34 cellular contexts compared by ENCODE assay signal in genomic region chr7:75847707-75848106, GRCh38. TPM values are rescaled to one million over a fixed set of nuclear protein-coding genes. Genes with fewer than 3 reads are reported as not detected.
A peak's percentile ranks its signal among the peaks of the same experiment; 100 is the strongest.
DNase-seq lines count a peak whose midpoint lies in the region; ATAC-seq and TF ChIP-seq lines count a peak whose summit lies in the region.
"Had no signal": no experiment of that assay in that cellular context is flagged by ENCODE, and none has a peak within 500 bp of the region (broad histone marks: within the 10 kb centered on the region; RNA-seq: fewer than 3 reads in every experiment).

No MANE protein-coding gene starts in this region.

- peaks cover 7% of the 10 kb centered on the region for H3K27me3 Mint-ChIP-seq in progenitor cell of endocrine pancreas
- H3K27me3 Mint-ChIP-seq: activated B cell treated with CpG ODN at 0.5 μM for 24 hours; CD4-positive, alpha-beta memory T cell; IgD-negative memory B cell; natural killer cell treated with Interleukin-12 subunit alpha and Interleukin-12 subunit beta and Interleukin-15 and Interleukin-18, amount 100 ng/mL, for 72 hours had no signal

- H3K4me3 Mint-ChIP-seq in progenitor cell of endocrine pancreas (ENCODE audit: low read depth), result no peak overlapping the region
- H3K4me3 Mint-ChIP-seq: activated B cell treated with CpG ODN at 0.5 μM for 24 hours; activated naive CD4-positive, alpha-beta T cell treated with anti-CD3 and anti-CD28 coated beads for 36 hours; activated T-helper 1 cell treated with anti-CD3 and anti-CD28 coated beads, Interleukin-12 subunit alpha, Interleukin-12 subunit beta, Interleukin-2, Interleukin-4 antibody, amounts not matched to agents 30 ng/mL and 10 ng/mL and 1 ng/mL, durations not matched to agents 14 hours and 24 hours and 36 hours; brain; CD4-positive, alpha-beta memory T cell; IgD-negative memory B cell; natural killer cell treated with Interleukin-12 subunit alpha and Interleukin-12 subunit beta and Interleukin-15 and Interleukin-18, amount 100 ng/mL, for 72 hours had no signal

- DNase-seq in SIG-M5 treated with dmso at 0.1 percent for 504 hours (lab: John Stamatoyannopoulos, UW; ENCODE audit: unreplicated experiment) (peak; percentile 43), SIG-M5 (lab: John Stamatoyannopoulos, UW) (no peak), SKM-1 (lab: John Stamatoyannopoulos, UW; ENCODE audit: unreplicated experiment) (peak; percentile 25), left lobe of liver (ENCODE audit: low spot score) (no peak), progenitor cell of endocrine pancreas (ENCODE audit: low spot score, unreplicated experiment) (no peak), T-helper 2 cell (no peak), D341Med (ENCODE audit: low spot score) (no peak), KBM-7 (no peak)
- DNase-seq: activated B cell treated with CpG ODN at 0.5 μM for 24 hours; activated CD4-positive, alpha-beta T cell treated with anti-CD3 and anti-CD28 coated beads, Interleukin-2, amount 50 U/mL, for 48 hours; activated CD8-positive, alpha-beta memory T cell treated with anti-CD3 and anti-CD28 coated beads, Interleukin-2, amount 50 U/mL, for 4 hours; activated naive CD4-positive, alpha-beta T cell treated with anti-CD3 and anti-CD28 coated beads for 36 hours; adrenal gland; CD4-positive, alpha-beta memory T cell; cerebellar nuclear complex; DMS 273 treated with DMSO at 0.1 percent for 48 hours; GOT3; islet precursor cell; NCI-H1436 treated with DMSO at 0.1 percent for 48 hours; NCI-H748 treated with DMSO at 0.1 percent for 48 hours; OCI-M1; right cardiac atrium; stimulated activated CD4-positive, alpha-beta T cell treated with anti-CD3 and anti-CD28 coated beads, Interleukin-2, amount 100 ng/mL, for 48 hours; substantia nigra; T-helper 9 cell had no signal

- no peaks in the 10 kb centered on the region for H3K9me3 Mint-ChIP-seq in progenitor cell of endocrine pancreas (ENCODE audit: low read depth)
- H3K9me3 Mint-ChIP-seq: activated B cell treated with CpG ODN at 0.5 μM for 24 hours; activated naive CD4-positive, alpha-beta T cell treated with anti-CD3 and anti-CD28 coated beads for 36 hours; brain; CD4-positive, alpha-beta memory T cell; IgD-negative memory B cell; natural killer cell treated with Interleukin-12 subunit alpha and Interleukin-12 subunit beta and Interleukin-15 and Interleukin-18, amount 100 ng/mL, for 72 hours had no signal

- peak; percentile 54 for ATAC-seq in left lobe of liver
- ATAC-seq: natural killer cell treated with Interleukin-12 subunit alpha and Interleukin-12 subunit beta and Interleukin-15 and Interleukin-18, amount 100 ng/mL, for 72 hours; right cardiac atrium; SK-N-SH treated with all-trans-retinoic acid at 6 μM for 48 hours had no signal

- H3K36me3 Mint-ChIP-seq in progenitor cell of endocrine pancreas (ENCODE audit: insufficient read depth), result no peaks in the 10 kb centered on the region
- H3K36me3 Mint-ChIP-seq: brain; CD4-positive, alpha-beta memory T cell; natural killer cell treated with Interleukin-12 subunit alpha and Interleukin-12 subunit beta and Interleukin-15 and Interleukin-18, amount 100 ng/mL, for 72 hours had no signal

- TF ChIP-seq CTCF in progenitor cell of endocrine pancreas (IDR thresholded peaks at IDR 0.05; ENCODE audit: unreplicated experiment), result no peak

- H3K27ac Mint-ChIP-seq in progenitor cell of endocrine pancreas, result no peak overlapping the region
- H3K27ac Mint-ChIP-seq: activated B cell treated with CpG ODN at 0.5 μM for 24 hours; activated naive CD4-positive, alpha-beta T cell treated with anti-CD3 and anti-CD28 coated beads for 36 hours; activated T-helper 1 cell treated with anti-CD3 and anti-CD28 coated beads, Interleukin-12 subunit alpha, Interleukin-12 subunit beta, Interleukin-2, Interleukin-4 antibody, amounts not matched to agents 30 ng/mL and 10 ng/mL and 1 ng/mL, durations not matched to agents 14 hours and 24 hours and 36 hours; brain; CD4-positive, alpha-beta memory T cell; IgD-negative memory B cell had no signal

- in situ Hi-C loops in KBM-7 (cut with MboI; ENCODE audit: low pct_unique_long_range_greater_than_20kb, low sequenced_read_pairs), result no loop called here

- H3K4me1 Mint-ChIP-seq in progenitor cell of endocrine pancreas (ENCODE audit: low read depth), result no peaks in the 10 kb centered on the region

RNA-seq across cellular contexts. Expression of gene RHBDD2, which starts 31.1 kb away (rescaled TPM):
- total RNA-seq in left lobe of liver (32.9 TPM), progenitor cell of endocrine pancreas (62.9 and 64.6 TPM in 2 replicates)

RNA-seq across cellular contexts. Expression of gene CCL24, which starts 34.1 kb away (rescaled TPM):
- total RNA-seq in left lobe of liver (0.88 TPM), progenitor cell of endocrine pancreas (not detected in 2 replicates)
- total RNA-seq: activated naive CD4-positive, alpha-beta T cell treated with anti-CD3 and anti-CD28 coated beads for 36 hours; activated T-helper 1 cell treated with anti-CD3 and anti-CD28 coated beads, Interleukin-12 subunit alpha, Interleukin-12 subunit beta, Interleukin-2, Interleukin-4 antibody, amounts not matched to agents 30 ng/mL and 10 ng/mL and 1 ng/mL, durations not matched to agents 14 hours and 24 hours and 36 hours; CD4-positive, alpha-beta memory T cell; endothelial cell of umbilical vein; glomerular endothelial cell; M059J; mononuclear cell; right cardiac atrium had no signal

Comparison
In these comparisons a context has a peak if more than half of its experiments do, and no peak if none do; other contexts are left out.
1. DNase-seq: peak in SIG-M5 treated with dmso at 0.1 percent for 504 hours (single experiment) and SKM-1 (single experiment); none in SIG-M5 (single experiment), left lobe of liver (single experiment), progenitor cell of endocrine pancreas (single experiment), T-helper 2 cell (0 of 5), D341Med (single experiment) and KBM-7 (single experiment).